In genomic region chr10:50470345-50470744, GRCh38 we compare ENCODE assay signal across 8 cellular contexts.
DNase-seq lines count a peak whose midpoint lies in the region; ATAC-seq and TF ChIP-seq lines count a peak whose summit lies in the region.

No MANE protein-coding gene starts in this region.

- H3K4me3 ChIP-seq in Caco-2 (ENCODE audit: low read depth, low read length): no peak overlapping the region
- H3K4me3 ChIP-seq in hepatocyte: no peak overlapping the region

- peak overlapping the region; percentile 40 for H3K4me2 ChIP-seq in hepatocyte

- peak overlapping the region; percentile 50 for H3K27ac ChIP-seq in hepatocyte

- ATAC-seq in GM21367 (IDR thresholded peaks at IDR 0.05; ENCODE audit: unreplicated experiment) (peak; percentile 58), HG03565 (IDR thresholded peaks at IDR 0.05; ENCODE audit: unreplicated experiment) (peak; percentile 37)

- H3K9me3 ChIP-seq in Caco-2 (no peaks in the 10 kb centered on the region), hepatocyte (ENCODE audit: low read depth) (no peaks in the 10 kb centered on the region)

- peaks cover 16% of the 10 kb centered on the region for H3K4me1 Mint-ChIP-seq in Caco-2 (ENCODE audit: low read depth, unreplicated experiment)

- H3K9me3 Mint-ChIP-seq in Caco-2 (ENCODE audit: unreplicated experiment): no peaks in the 10 kb centered on the region

- CTCF ChIA-PET in Caco-2 (lab: Charles Lee): no interaction called here

- no peaks in the 10 kb centered on the region for H3K9me2 ChIP-seq in hepatocyte (replicated peaks; ENCODE audit: insufficient read depth)

- H3K4me1 ChIP-seq in Caco-2 (peaks cover 9% of the 10 kb centered on the region), hepatocyte (ENCODE audit: insufficient read depth) (peaks cover 25% of the 10 kb centered on the region)

- peaks cover 13% of the 10 kb centered on the region for H3K79me2 ChIP-seq in hepatocyte

- H3K27me3 ChIP-seq in Caco-2 (replicated peaks; ENCODE audit: control insufficient read depth, insufficient read depth, low read length): no peaks in the 10 kb centered on the region
- no peaks in the 10 kb centered on the region for H3K27me3 ChIP-seq in hepatocyte

- POLR2A ChIA-PET in Caco-2 (lab: Charles Lee): no interaction called here

- no peaks in the 10 kb centered on the region for H3K36me3 Mint-ChIP-seq in Caco-2 (ENCODE audit: insufficient read depth, unreplicated experiment)

- H3K27ac Mint-ChIP-seq in Caco-2 (ENCODE audit: unreplicated experiment): peak overlapping the region; percentile 11

- H4K20me1 ChIP-seq in hepatocyte (ENCODE audit: insufficient read depth, poor library complexity, severe bottlenecking): no peaks in the 10 kb centered on the region

- no peak overlapping the region for H2AFZ ChIP-seq in hepatocyte

- H3K36me3 ChIP-seq in Caco-2 (ENCODE audit: control insufficient read depth, insufficient read depth, low read length) (no peaks in the 10 kb centered on the region), hepatocyte (replicated peaks; ENCODE audit: insufficient read depth, low read depth) (no peaks in the 10 kb centered on the region)

- no TSS peak for BruUV-seq in Caco-2 (replicated peaks; lab: Mats Ljungman, UMichigan)

- intact Hi-C loops in Caco-2 (cut with micrococcal nuclease; ENCODE audit: unreplicated experiment): no loop called here

- TF ChIP-seq CTCF in Caco-2 (IDR thresholded peaks at IDR 0.05; ENCODE audit: insufficient read depth in 1 of 2, low read depth in 1 of 2, low read length in 1 of 2, severe bottlenecking in 1 of 2, unreplicated experiment in 1 of 2): no peak
- no peak for TF ChIP-seq CTCF in hepatocyte (IDR thresholded peaks at IDR 0.05; ENCODE audit: poor library complexity)

- no peaks in the 10 kb centered on the region for H3K27me3 Mint-ChIP-seq in Caco-2 (ENCODE audit: insufficient read depth, unreplicated experiment)

- no peak overlapping the region for H3K4me3 Mint-ChIP-seq in Caco-2 (ENCODE audit: unreplicated experiment)

- DNase-seq in Caco-2 (no peak), hepatocyte (ENCODE audit: low spot score) (no peak), SK-N-DZ (ENCODE audit: low spot score) (no peak), NCI-H2107 treated with DMSO at 0.1 percent for 48 hours (lab: John Stamatoyannopoulos, UW; ENCODE audit: unreplicated experiment) (no peak)
- DNase-seq in stimulated activated naive CD4-positive, alpha-beta T cell treated with Interleukin-2 at 50 U/mL for 16 hours (lab: John Stamatoyannopoulos, UW): no peak
- no peak for DNase-seq in activated CD4-positive, alpha-beta T cell treated with anti-CD3 and anti-CD28 coated beads, Interleukin-2, amount 50 U/mL, for 1 hour
